ENCODE assay signal across 17 cellular contexts in genomic region chr6:1643830-1644445, GRCh38.
"Had no signal": no experiment of that assay in that cellular context is flagged by ENCODE, and none has a peak within 500 bp of the region (broad histone marks: within the 10 kb centered on the region; RNA-seq: fewer than 3 reads in every experiment).

No MANE protein-coding gene starts in this region.

- H3K36me3 ChIP-seq: left ventricle myocardium inferior, neutrophil, sigmoid colon had no signal

- H3K27ac ChIP-seq: foreskin keratinocyte, left ventricle myocardium inferior, neutrophil, sigmoid colon, skin epidermis had no signal

- DNase-seq: effector memory CD8-positive, alpha-beta T cell; erythroblast; foreskin keratinocyte; immature natural killer cell; kidney; left cardiac atrium; left ventricle myocardium inferior; mesenchymal stem cell; midbrain; sigmoid colon; stimulated activated naive CD4-positive, alpha-beta T cell treated with Interleukin-2 at 50 U/mL for 16 hours; trophoblast cell had no signal

- H3K4me1 ChIP-seq: sigmoid colon had no signal

- H3K9me3 ChIP-seq: left ventricle myocardium inferior, neutrophil, sigmoid colon had no signal

- FAIRE-seq: colon, kidney, urothelium cell line had no signal

- H3K4me3 ChIP-seq: left ventricle myocardium inferior, lung, sigmoid colon, skin epidermis had no signal

- ATAC-seq: effector memory CD8-positive, alpha-beta T cell; foreskin keratinocyte; left cardiac atrium had no signal

- H3K27me3 ChIP-seq: foreskin keratinocyte, neutrophil, sigmoid colon had no signal
